In genomic region chr15:31439328-31439727, GRCh38 we compare ENCODE assay signal across 8 cellular contexts.
DNase-seq lines count a peak whose midpoint lies in the region; ATAC-seq and FAIRE-seq lines count a peak whose summit lies in the region.

No MANE protein-coding gene starts in this region.

- H3K4me3 Mint-ChIP-seq in activated CD8-positive, alpha-beta memory T cell treated with anti-CD3 and anti-CD28 coated beads, Interleukin-2, amount 10 ng/mL, durations not matched to agents 7 days and 5 days = no peak overlapping the region

- ATAC-seq in activated CD8-positive, alpha-beta memory T cell treated with anti-CD3 and anti-CD28 coated beads, Interleukin-2, amount 10 ng/mL, durations not matched to agents 7 days and 5 days = no peak
- no peak for ATAC-seq in GM21381 (IDR thresholded peaks at IDR 0.05; ENCODE audit: unreplicated experiment)

- no peaks in the 10 kb centered on the region for H3K27me3 Mint-ChIP-seq in activated CD8-positive, alpha-beta memory T cell treated with anti-CD3 and anti-CD28 coated beads, Interleukin-2, amount 10 ng/mL, durations not matched to agents 7 days and 5 days

- CTCF ChIA-PET in activated CD8-positive, alpha-beta memory T cell treated with anti-CD3 and anti-CD28 coated beads, Interleukin-2, amount 10 ng/mL, durations not matched to agents 7 days and 5 days (lab: Charles Lee) = interaction anchor here (0.6 to 11.3 kb wide), 16 partner anchors 13 to 224 kb away, joined by 3 to 272 read pairs (median 6); no protein-coding TSS in a partner anchor

- FAIRE-seq in HTR-8/SVneo (lab: Jason Lieb, UNC) = peak; percentile 33

- peak overlapping the region; percentile 94 for H3K27ac Mint-ChIP-seq in activated CD8-positive, alpha-beta memory T cell treated with anti-CD3 and anti-CD28 coated beads, Interleukin-2, amount 10 ng/mL, durations not matched to agents 7 days and 5 days

- H3K36me3 Mint-ChIP-seq in activated CD8-positive, alpha-beta memory T cell treated with anti-CD3 and anti-CD28 coated beads, Interleukin-2, amount 10 ng/mL, durations not matched to agents 7 days and 5 days = no peaks in the 10 kb centered on the region

- DNase-seq in DMS53 (lab: John Stamatoyannopoulos, UW) = peak; percentile 70
- peak; percentile 24 for DNase-seq in HTR-8/SVneo (ENCODE audit: insufficient read length, low spot score)
- DNase-seq in activated CD8-positive, alpha-beta memory T cell treated with anti-CD3 and anti-CD28 coated beads, Interleukin-2, amount 10 ng/mL, durations not matched to agents 7 days and 5 days = peak; percentile 71
- peak; percentile 31 to 64 for DNase-seq in lung microvascular endothelial cell (ENCODE audit: low read depth in 2 of 2)
- no peak for DNase-seq in inferior parietal cortex (ENCODE audit: extremely low spot score)
- no peak for DNase-seq in kidney glomerular epithelial cell (lab: John Stamatoyannopoulos, UW)
- no peak for DNase-seq in Kasumi-1 (lab: John Stamatoyannopoulos, UW)

- H3K4me1 Mint-ChIP-seq in activated CD8-positive, alpha-beta memory T cell treated with anti-CD3 and anti-CD28 coated beads, Interleukin-2, amount 10 ng/mL, durations not matched to agents 7 days and 5 days = peaks cover 86% of the 10 kb centered on the region

- no peaks in the 10 kb centered on the region for H3K9me3 Mint-ChIP-seq in activated CD8-positive, alpha-beta memory T cell treated with anti-CD3 and anti-CD28 coated beads, Interleukin-2, amount 10 ng/mL, durations not matched to agents 7 days and 5 days (ENCODE audit: low read depth)

Comparison
In these comparisons a context has a peak if more than half of its experiments do, and no peak if none do; other contexts are left out.
1. DNase-seq: peak in DMS53 (single experiment), HTR-8/SVneo (single experiment), activated CD8-positive, alpha-beta memory T cell treated with anti-CD3 and anti-CD28 coated beads, Interleukin-2, amount 10 ng/mL, durations not matched to agents 7 days and 5 days (single experiment) and lung microvascular endothelial cell (2 of 2); none in inferior parietal cortex (single experiment), kidney glomerular epithelial cell (single experiment) and Kasumi-1 (0 of 2).